ENCODE assay signal across 10 cellular contexts in the genomic region with DNA sequence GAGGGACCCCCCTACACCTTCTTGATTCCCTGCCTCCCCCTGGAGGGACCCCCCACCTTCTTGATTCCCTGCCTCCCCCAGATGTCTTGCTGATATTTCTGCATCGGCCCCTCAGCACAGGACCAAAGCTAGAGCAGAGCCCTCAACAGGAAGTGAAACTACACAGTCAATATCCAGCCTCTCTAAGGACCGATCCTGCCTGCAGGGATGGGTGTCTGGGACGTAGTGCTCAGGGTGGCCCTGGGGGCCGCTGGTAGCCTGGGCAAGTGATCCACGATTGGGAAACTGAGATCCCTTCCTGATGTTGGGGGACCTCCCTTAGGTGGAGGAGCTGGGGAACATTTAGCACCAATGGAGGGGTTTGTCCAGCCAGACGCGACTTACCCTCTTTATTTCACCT. TPM values are rescaled to one million over a fixed set of nuclear protein-coding genes. Genes with fewer than 3 reads are reported as not detected.
DNase-seq lines count a peak whose midpoint lies in the region; ATAC-seq, FAIRE-seq and TF ChIP-seq lines count a peak whose summit lies in the region.
"Had no signal": no experiment of that assay in that cellular context is flagged by ENCODE, and none has a peak within 500 bp of the region (broad histone marks: within the 10 kb centered on the region; RNA-seq: fewer than 3 reads in every experiment).

No MANE protein-coding gene starts in this region.

- H3K4me3 ChIP-seq in HUES48 (ENCODE audit: low read depth, low read length) (0 out of 2 replicates have a peak overlapping the region, but pooled peaks have one; percentile 12), iPS-20b (ENCODE audit: low read length) (no peak overlapping the region)
- H3K4me3 ChIP-seq: right atrium auricular region had no signal

- H3K4me1 ChIP-seq in HUES48 (ENCODE audit: control insufficient read depth, insufficient read depth, low read length) (peaks cover 62% of the 10 kb centered on the region), iPS-20b (ENCODE audit: insufficient read depth, low read length) (peaks cover 36% of the 10 kb centered on the region)

- no peaks in the 10 kb centered on the region for H3K36me3 ChIP-seq in HUES48 (ENCODE audit: control insufficient read depth, insufficient read depth, low read length)
- no peaks in the 10 kb centered on the region for H3K36me3 ChIP-seq in iPS-20b (ENCODE audit: insufficient read depth, low read depth, low read length)
- H3K36me3 ChIP-seq: right atrium auricular region had no signal

- H3K27me3 ChIP-seq in HUES48 (ENCODE audit: control insufficient read depth, insufficient read depth, low read length) (peaks cover 5% of the 10 kb centered on the region; the same call in 1 of the 2 replicates), iPS-20b (ENCODE audit: insufficient read depth, low read length) (peaks cover 81% of the 10 kb centered on the region)
- H3K27me3 ChIP-seq: right atrium auricular region had no signal

- TF ChIP-seq POLR2A in GM12892 (IDR thresholded peaks at IDR 0.05; ENCODE audit: low read depth, low read length), result no peak

- FAIRE-seq in GM12892 (lab: Jason Lieb, UNC), result peak; percentile 70

- H3K27ac ChIP-seq in HUES48 (ENCODE audit: low read depth, low read length), result peak overlapping the region; percentile 96
- no peak overlapping the region for H3K27ac ChIP-seq in iPS-20b (ENCODE audit: low read length)
- H3K27ac ChIP-seq: right atrium auricular region had no signal

- DNase-seq in GM12892 (ENCODE audit: insufficient read length) (peak; percentile 56), NCI-H146 treated with DMSO at 0.1 percent for 48 hours (lab: John Stamatoyannopoulos, UW; ENCODE audit: unreplicated experiment) (no peak)
- no peak for DNase-seq in activated effector memory CD4-positive, alpha-beta T cell treated with anti-CD3 and anti-CD28 coated beads, Interleukin-2, amount 50 U/mL, for 16 hours
- DNase-seq in stimulated activated CD8-positive, alpha-beta memory T cell treated with anti-CD3 and anti-CD28 coated beads, Interleukin-4, amount 100 ng/mL, for 48 hours, result no peak
- DNase-seq: DMS79 had no signal

- H3K9me3 ChIP-seq in HUES48 (ENCODE audit: control insufficient read depth, insufficient read depth, low read length) (no peaks in the 10 kb centered on the region), iPS-20b (ENCODE audit: insufficient read depth, low read depth, low read length) (no peaks in the 10 kb centered on the region)
- H3K9me3 ChIP-seq: right atrium auricular region had no signal

- H3K9ac ChIP-seq in HUES48 (ENCODE audit: low read depth, low read length) (peak overlapping the region; percentile 53; the same call in 1 of the 2 replicates), iPS-20b (ENCODE audit: low read depth, low read length) (peak overlapping the region; percentile 23; the same call in 1 of the 2 replicates)

- ATAC-seq in GM21515 (IDR thresholded peaks at IDR 0.05; ENCODE audit: unreplicated experiment) (peak; percentile 60), GM18861 (IDR thresholded peaks at IDR 0.05; ENCODE audit: unreplicated experiment) (no peak)

RNA-seq across cellular contexts. Expression of gene LEFTY2, which starts 3.9 kb away (rescaled TPM):
- not detected for polyA plus RNA-seq in GM12892 (2012; ENCODE audit: missing spikeins)

RNA-seq across cellular contexts. Expression of gene PYCR2, which starts 20.9 kb away (rescaled TPM):
- polyA plus RNA-seq in GM12892 (2012; ENCODE audit: missing spikeins), result 48.3 TPM

RNA-seq across cellular contexts. Expression of gene SDE2, which starts 54.2 kb away (rescaled TPM):
- 8.3 TPM for polyA plus RNA-seq in GM12892 (2012; ENCODE audit: missing spikeins)

RNA-seq across cellular contexts. Expression of gene LEFTY1, which starts 56.0 kb away (rescaled TPM):
- polyA plus RNA-seq in GM12892 (2012; ENCODE audit: missing spikeins), result not detected
